In genomic region chr3:127589600-127590281, GRCh38 we compare ENCODE assay signal across 8 cellular contexts. TPM values are rescaled to one million over a fixed set of nuclear protein-coding genes. Genes with fewer than 3 reads are reported as not detected.
DNase-seq lines count a peak whose midpoint lies in the region; ATAC-seq, FAIRE-seq and TF ChIP-seq lines count a peak whose summit lies in the region.

No MANE protein-coding gene starts in this region.

- no peak for TF ChIP-seq POLR2A in K562 (conservative IDR thresholded peaks at IDR 0.05)

- WGBS in K562 (ENCODE audit: insufficient coverage, low coverage, missing lambda C conversion rate) = 4% methylated on average over 19 of the region's 56 CpGs

- in situ Hi-C loops in K562 (cut with MboI) = no loop called here

- H3K27me3 ChIP-seq in BE2C (no peaks in the 10 kb centered on the region), Karpas-422 (ENCODE audit: low read length) (no peaks in the 10 kb centered on the region), K562 (ENCODE audit: control insufficient read depth in 2 of 2, insufficient read depth in 2 of 2, low read length in 2 of 2) (no peaks in the 10 kb centered on the region), keratinocyte (ENCODE audit: control insufficient read depth, extremely low read depth, insufficient read depth, low read length) (no peaks in the 10 kb centered on the region)

- H4K20me1 ChIP-seq in Karpas-422 (ENCODE audit: insufficient read depth, low read depth, low read length) (peaks cover 7% of the 10 kb centered on the region; the same call in 1 of the 2 replicates), K562 (replicated peaks; ENCODE audit: control insufficient read depth, insufficient read depth, low read length) (peaks cover 9% of the 10 kb centered on the region), keratinocyte (ENCODE audit: control insufficient read depth, extremely low read depth, insufficient read depth, low read length) (peaks cover 10% of the 10 kb centered on the region)

- peaks cover 59% of the 10 kb centered on the region for H3K79me2 ChIP-seq in Karpas-422 (ENCODE audit: low read length)
- peaks cover 48% of the 10 kb centered on the region for H3K79me2 ChIP-seq in K562 (ENCODE audit: control insufficient read depth, insufficient read depth, low read length)
- H3K79me2 ChIP-seq in keratinocyte (ENCODE audit: control insufficient read depth, insufficient read depth, low read length) = peaks cover 52% of the 10 kb centered on the region

- TSS peak; percentile 33 for BruUV-seq in K562 (replicated peaks; lab: Mats Ljungman, UMichigan)

- CTCF ChIA-PET in K562 (lab: Yijun Ruan, JAX; ENCODE audit: low intra/inter-chr PET ratio) = no interaction called here

- H3K36me3 ChIP-seq in BE2C (peaks cover 3% of the 10 kb centered on the region), Karpas-422 (ENCODE audit: insufficient read depth, low read length) (no peaks in the 10 kb centered on the region), K562 (ENCODE audit: control insufficient read depth, insufficient read depth, low read length) (no peaks in the 10 kb centered on the region), keratinocyte (ENCODE audit: control insufficient read depth in 2 of 2, extremely low read depth in 1 of 2, insufficient read depth in 2 of 2, low read length in 2 of 2) (peaks cover 4 to 5% of the 10 kb centered on the region in 2 experiments)

- H3K27ac ChIP-seq in Karpas-422 (ENCODE audit: low read length) (peak overlapping the region; percentile 44), K562 (ENCODE audit: extremely low read depth, low read depth, low read length) (peak overlapping the region; percentile 84), keratinocyte (ENCODE audit: control insufficient read depth, insufficient read depth, low read length) (peak overlapping the region; percentile 96)

- H3K4me3 Mint-ChIP-seq in stimulated activated effector memory CD8-positive, alpha-beta T cell treated with anti-CD3 and anti-CD28 coated beads, Interleukin-12 subunit alpha, Interleukin-12 subunit beta, amount 100 ng/mL, for 72 hours = peak overlapping the region; percentile 80

- no peak for TF ChIP-seq CTCF in BE2C (IDR thresholded peaks at IDR 0.05; ENCODE audit: low read depth, low read length)
- TF ChIP-seq CTCF in K562 (IDR thresholded peaks at IDR 0.05 in 2 of 3, conservative IDR thresholded peaks at IDR 0.05 in 1 of 3; ENCODE audit: insufficient read depth in 2 of 3, low read depth in 1 of 3, low read length in 3 of 3) = no peak
- TF ChIP-seq CTCF in keratinocyte (optimal IDR thresholded peaks at IDR 0.05 in 1 of 3, IDR thresholded peaks at IDR 0.05 in 1 of 3, conservative IDR thresholded peaks at IDR 0.05 in 1 of 3; ENCODE audit: extremely low read depth in 1 of 3, insufficient read depth in 2 of 3, low read length in 3 of 3) = no peak

- FAIRE-seq in K562 (lab: Jason Lieb, UNC) = no peak
- no peak for FAIRE-seq in keratinocyte (lab: Jason Lieb, UNC)

- POLR2A ChIA-PET in K562 (lab: Yijun Ruan, JAX) = interaction anchor here (0.8 to 1.6 kb wide), 3 partner anchors 8 to 46 kb away, joined by 3 to 4 read pairs (median 3); partner anchors contain the start of gene MCM2

- peak; percentile 6 for ATAC-seq in GM19395 (IDR thresholded peaks at IDR 0.05; ENCODE audit: unreplicated experiment)
- peak; percentile 13 for ATAC-seq in K562
- ATAC-seq in stimulated activated effector memory CD8-positive, alpha-beta T cell treated with anti-CD3 and anti-CD28 coated beads, Interleukin-12 subunit alpha, Interleukin-12 subunit beta, amount 100 ng/mL, for 72 hours = peak; percentile 1
- no peak for ATAC-seq in HG03565 (IDR thresholded peaks at IDR 0.05; ENCODE audit: unreplicated experiment)

- intact Hi-C loops in K562 (cut with micrococcal nuclease) = no loop called here

- TF ChIP-seq EP300 in K562 (IDR thresholded peaks at IDR 0.05; ENCODE audit: low read length) = no peak

- no peaks in the 10 kb centered on the region for H3K9me3 Mint-ChIP-seq in stimulated activated effector memory CD8-positive, alpha-beta T cell treated with anti-CD3 and anti-CD28 coated beads, Interleukin-12 subunit alpha, Interleukin-12 subunit beta, amount 100 ng/mL, for 72 hours

- no peak for TF ChIP-seq RAD21 in K562 (CRISPR knock-in tag; conservative IDR thresholded peaks at IDR 0.05 in 1 of 2, IDR thresholded peaks at IDR 0.05 in 1 of 2)

- H3K4me1 ChIP-seq in BE2C = peaks cover 2% of the 10 kb centered on the region; the same call in 1 of the 2 replicates
- H3K4me1 ChIP-seq in Karpas-422 (ENCODE audit: low read length) = peaks cover 37% of the 10 kb centered on the region
- peaks cover 48 to 62% of the 10 kb centered on the region in 2 experiments; a peak in 4 of 5 replicates for H3K4me1 ChIP-seq in K562 (replicated peaks in 1 of 2; ENCODE audit: control insufficient read depth in 2 of 2, insufficient read depth in 2 of 2, low read length in 2 of 2)
- H3K4me1 ChIP-seq in keratinocyte (ENCODE audit: control insufficient read depth, extremely low read depth, insufficient read depth, low read length) = peaks cover 26% of the 10 kb centered on the region

- peaks cover 7% of the 10 kb centered on the region for H3K36me3 Mint-ChIP-seq in stimulated activated effector memory CD8-positive, alpha-beta T cell treated with anti-CD3 and anti-CD28 coated beads, Interleukin-12 subunit alpha, Interleukin-12 subunit beta, amount 100 ng/mL, for 72 hours

- H3K4me3 ChIP-seq in BE2C (ENCODE audit: low read depth, low read length) = peak overlapping the region; percentile 80
- H3K4me3 ChIP-seq in Karpas-422 (ENCODE audit: low read length) = peak overlapping the region; percentile 99
- H3K4me3 ChIP-seq in K562 = peak overlapping the region; percentile 72
- H3K4me3 ChIP-seq in keratinocyte (ENCODE audit: control insufficient read depth in 2 of 3, extremely low read depth in 1 of 3, insufficient read depth in 2 of 3, low read depth in 1 of 3, low read length in 3 of 3) = peak overlapping the region; percentile 79 to 87 (median 87)

- dilution Hi-C loops in keratinocyte (cut with MboI; ENCODE audit: extremely low pct_ligation_motif_present, low sequenced_read_pairs) = no loop called here

- H3K4me1 Mint-ChIP-seq in stimulated activated effector memory CD8-positive, alpha-beta T cell treated with anti-CD3 and anti-CD28 coated beads, Interleukin-12 subunit alpha, Interleukin-12 subunit beta, amount 100 ng/mL, for 72 hours = peaks cover 41% of the 10 kb centered on the region

- peaks cover 4% of the 10 kb centered on the region for H3K9me1 ChIP-seq in K562 (ENCODE audit: control insufficient read depth, insufficient read depth, low read length)
- H3K9me1 ChIP-seq in keratinocyte (ENCODE audit: control insufficient read depth, extremely low read depth, insufficient read depth, low read length) = no peaks in the 10 kb centered on the region

- no peaks in the 10 kb centered on the region for H3K9me3 ChIP-seq in BE2C
- no peaks in the 10 kb centered on the region for H3K9me3 ChIP-seq in Karpas-422 (ENCODE audit: low read length)
- H3K9me3 ChIP-seq in K562 (replicated peaks; ENCODE audit: control insufficient read depth, insufficient read depth, low read depth, low read length) = no peaks in the 10 kb centered on the region
- no peaks in the 10 kb centered on the region for H3K9me3 ChIP-seq in keratinocyte (ENCODE audit: control insufficient read depth, low read depth, low read length)

- H2AFZ ChIP-seq in Karpas-422 (ENCODE audit: low read length) (no peak overlapping the region), K562 (ENCODE audit: low read depth, low read length) (peak overlapping the region; percentile 74), keratinocyte (ENCODE audit: control insufficient read depth, low read length) (no peak overlapping the region)

- H3K4me2 ChIP-seq in Karpas-422 (ENCODE audit: low read depth, low read length, poor library complexity, severe bottlenecking) (peak overlapping the region; percentile 79), K562 (ENCODE audit: insufficient read depth, low read length) (peak overlapping the region; percentile 81), keratinocyte (ENCODE audit: control insufficient read depth, extremely low read depth, insufficient read depth, low read depth, low read length) (peak overlapping the region; percentile 97)

- DNase-seq in BE2C (no peak), Karpas-422 (peak; percentile 61), K562 (ENCODE audit: extremely low read depth in 1 of 4, low spot score in 3 of 4) (peak in 1 of 4 experiments; percentile 20), keratinocyte (ENCODE audit: low read depth, low spot score) (no peak), RKO (ENCODE audit: low spot score) (no peak)
- peak in 1 of 2 donors; percentile 69 for DNase-seq in stimulated activated effector memory CD8-positive, alpha-beta T cell treated with anti-CD3 and anti-CD28 coated beads, Interleukin-12 subunit alpha, Interleukin-12 subunit beta, amount 100 ng/mL, for 72 hours (ENCODE audit: low spot score in 2 of 2)

- H3K27ac Mint-ChIP-seq in stimulated activated effector memory CD8-positive, alpha-beta T cell treated with anti-CD3 and anti-CD28 coated beads, Interleukin-12 subunit alpha, Interleukin-12 subunit beta, amount 100 ng/mL, for 72 hours = peak overlapping the region; percentile 92

- no peaks in the 10 kb centered on the region for H3K9me2 ChIP-seq in Karpas-422 (replicated peaks; ENCODE audit: insufficient read depth, low read length)

- H3K9ac ChIP-seq in Karpas-422 (ENCODE audit: low read length) (peak overlapping the region; percentile 95), K562 (ENCODE audit: insufficient read depth in 1 of 2, low read depth in 2 of 2, low read length in 2 of 2) (peak overlapping the region; percentile 77 to 99), keratinocyte (ENCODE audit: control insufficient read depth, extremely low read depth, insufficient read depth, low read length) (peak overlapping the region; percentile 94)

RNA-seq across cellular contexts. Expression of gene TPRA1, which starts 0.8 kb away (rescaled TPM):
- polyA plus RNA-seq in BE2C (2012; ENCODE audit: insufficient read depth, insufficient read length, low read depth) = 64.6 TPM
- total RNA-seq in Karpas-422 (2014; rRNA removed; shearing (Covaris generic); ENCODE audit: low replicate concordance) = 34.7 and 36.9 TPM in 2 replicates
- total RNA-seq in K562 (2011; cell fraction: chromatin; rRNA removed; ENCODE audit: low replicate concordance) = 9.3 and 35.1 TPM in 2 replicates
- total RNA-seq in K562 (2011; cell fraction: nucleolus; rRNA removed) = 40.4 and 44.2 TPM in 2 replicates
- total RNA-seq in K562 (2011; cell fraction: nucleoplasm; rRNA removed) = 25.4 and 30.3 TPM in 2 replicates
- total RNA-seq in K562 (2014; rRNA removed) (18.6 and 23.2 TPM in 2 replicates), K562 (2014; rRNA removed; fragmentation: Illumina TruSeq; extraction: Trizol) (3.7 and 7.3 TPM in 2 replicates), K562 (2015; rRNA removed; fragmentation: Illumina TruSeq; extraction: Trizol) (9.2 and 10.3 TPM in 2 replicates), K562 (2021) (19.4 and 21.5 TPM in 2 replicates)
- polyA plus RNA-seq in K562 (2011; rRNA removed) (13.9 and 18.2 TPM in 2 replicates), K562 (2014; fragmentation: Illumina TruSeq; extraction: Trizol) (11.1 and 13.2 TPM in 2 replicates), K562 (2014; fragmentation: Nextera tagmentation; extraction: Ambion mirVana) (1 to 10 TPM in 1 of 2 experiments, under 1 TPM in 1; 0.66 to 1.4 TPM), K562 (2014; rRNA removed) (16.7 and 19.5 TPM in 2 replicates), keratinocyte (22.2 to 43.5 TPM (median 23.7 TPM) in 3 replicates)
- polyA plus RNA-seq in K562 (2011; cell fraction: cytosol; rRNA removed) = 26.2 and 45.0 TPM in 2 replicates
- polyA plus RNA-seq in K562 (2011; cell fraction: nucleus; rRNA removed) = 43.6 and 57.3 TPM in 2 replicates
- 14.2 and 17.5 TPM in 2 replicates for polyA plus RNA-seq in K562 (2012)
- polyA minus RNA-seq in K562 (2011; rRNA and poly(A)+ RNA removed) = 7.6 and 11.4 TPM in 2 replicates
- polyA minus RNA-seq in K562 (2011; cell fraction: cytosol; rRNA and poly(A)+ RNA removed) = 9.7 and 14.2 TPM in 2 replicates
- polyA minus RNA-seq in K562 (2011; cell fraction: nucleus; rRNA and poly(A)+ RNA removed) = 9.0 and 15.6 TPM in 2 replicates
- polyA plus RNA-seq in keratinocyte (2011; ENCODE audit: low read depth) = 4.2 TPM
- polyA plus RNA-seq in keratinocyte (2011; cell fraction: cytosol; rRNA removed) = 20.7 and 28.7 TPM in 2 replicates
- 42.7 and 50.1 TPM in 2 replicates for polyA plus RNA-seq in keratinocyte (2011; cell fraction: nucleus; rRNA removed)
- polyA plus RNA-seq in keratinocyte (2012; ENCODE audit: low replicate concordance) = 23.9 and 46.1 TPM in 2 replicates
- 26.4 to 61.1 TPM (median 51.2 TPM) in 3 replicates for polyA minus RNA-seq in keratinocyte
- polyA minus RNA-seq in keratinocyte (2011; cell fraction: cytosol; rRNA and poly(A)+ RNA removed) = 47.6 TPM
- polyA minus RNA-seq in keratinocyte (2011; cell fraction: nucleus; rRNA and poly(A)+ RNA removed) = 25.0 and 27.0 TPM in 2 replicates

RNA-seq across cellular contexts. Expression of gene MCM2, which starts 8.5 kb away (rescaled TPM):
- 39.5 TPM for polyA plus RNA-seq in BE2C (2012; ENCODE audit: insufficient read depth, insufficient read length, low read depth)
- total RNA-seq in Karpas-422 (2014; rRNA removed; shearing (Covaris generic); ENCODE audit: low replicate concordance) = 43.7 and 79.2 TPM in 2 replicates
- 47.8 and 103 TPM in 2 replicates for total RNA-seq in K562 (2011; cell fraction: chromatin; rRNA removed; ENCODE audit: low replicate concordance)
- 73.3 and 75.2 TPM in 2 replicates for total RNA-seq in K562 (2011; cell fraction: nucleolus; rRNA removed)
- total RNA-seq in K562 (2011; cell fraction: nucleoplasm; rRNA removed) = 58.3 and 58.7 TPM in 2 replicates
- total RNA-seq in K562 (2014; rRNA removed) (114 and 127 TPM in 2 replicates), K562 (2014; rRNA removed; fragmentation: Illumina TruSeq; extraction: Trizol) (42.8 and 53.3 TPM in 2 replicates), K562 (2015; rRNA removed; fragmentation: Illumina TruSeq; extraction: Trizol) (74.8 and 78.4 TPM in 2 replicates), K562 (2021) (132 and 139 TPM in 2 replicates)
- polyA plus RNA-seq in K562 (2011; rRNA removed) (85.3 and 107 TPM in 2 replicates), K562 (2014; fragmentation: Illumina TruSeq; extraction: Trizol) (67.5 and 83.1 TPM in 2 replicates), K562 (2014; fragmentation: Nextera tagmentation; extraction: Ambion mirVana) (1 to 10 TPM; 5.8 to 5.9 TPM), K562 (2014; rRNA removed) (76.5 and 83.7 TPM in 2 replicates), keratinocyte (9.4 to 24.0 TPM (median 18.3 TPM) in 3 replicates)
- 111 and 139 TPM in 2 replicates for polyA plus RNA-seq in K562 (2011; cell fraction: cytosol; rRNA removed)
- 97.8 and 104 TPM in 2 replicates for polyA plus RNA-seq in K562 (2011; cell fraction: nucleus; rRNA removed)
- 69.7 and 85.9 TPM in 2 replicates for polyA plus RNA-seq in K562 (2012)
- 93.0 and 140 TPM in 2 replicates for polyA minus RNA-seq in K562 (2011; rRNA and poly(A)+ RNA removed)
- polyA minus RNA-seq in K562 (2011; cell fraction: cytosol; rRNA and poly(A)+ RNA removed) = 127 and 131 TPM in 2 replicates
- 35.5 and 49.1 TPM in 2 replicates for polyA minus RNA-seq in K562 (2011; cell fraction: nucleus; rRNA and poly(A)+ RNA removed)
- 0.90 TPM for polyA plus RNA-seq in keratinocyte (2011; ENCODE audit: low read depth)
- 8.0 and 9.9 TPM in 2 replicates for polyA plus RNA-seq in keratinocyte (2011; cell fraction: cytosol; rRNA removed)
- polyA plus RNA-seq in keratinocyte (2011; cell fraction: nucleus; rRNA removed) = 13.3 and 14.7 TPM in 2 replicates
- 1.0 and 20.8 TPM in 2 replicates for polyA plus RNA-seq in keratinocyte (2012; ENCODE audit: low replicate concordance)
- polyA minus RNA-seq in keratinocyte = 16.0 to 49.9 TPM (median 34.8 TPM) in 3 replicates
- 22.4 TPM for polyA minus RNA-seq in keratinocyte (2011; cell fraction: cytosol; rRNA and poly(A)+ RNA removed)
- 10.8 and 10.9 TPM in 2 replicates for polyA minus RNA-seq in keratinocyte (2011; cell fraction: nucleus; rRNA and poly(A)+ RNA removed)

RNA-seq across cellular contexts. Expression of gene PODXL2, which starts 39.2 kb away (rescaled TPM):
- 145 TPM for polyA plus RNA-seq in BE2C (2012; ENCODE audit: insufficient read depth, insufficient read length, low read depth)
- 30.9 and 62.1 TPM in 2 replicates for total RNA-seq in Karpas-422 (2014; rRNA removed; shearing (Covaris generic); ENCODE audit: low replicate concordance)
- total RNA-seq in K562 (2011; cell fraction: chromatin; rRNA removed; ENCODE audit: low replicate concordance) = 17.2 and 34.9 TPM in 2 replicates
- total RNA-seq in K562 (2011; cell fraction: nucleolus; rRNA removed) = 47.0 and 49.4 TPM in 2 replicates
- total RNA-seq in K562 (2011; cell fraction: nucleoplasm; rRNA removed) = 23.7 and 31.7 TPM in 2 replicates
- 52.5 and 59.1 TPM in 2 replicates for total RNA-seq in K562 (2014; rRNA removed)
- 16.1 TPM in 2 replicates for total RNA-seq in K562 (2014; rRNA removed; fragmentation: Illumina TruSeq; extraction: Trizol)
- total RNA-seq in K562 (2015; rRNA removed; fragmentation: Illumina TruSeq; extraction: Trizol) = 21.9 and 22.3 TPM in 2 replicates
- total RNA-seq in K562 (2021) = 39.6 and 42.4 TPM in 2 replicates
- 19.2 and 20.3 TPM in 2 replicates for polyA plus RNA-seq in K562 (2011; rRNA removed)
- 19.5 and 45.6 TPM in 2 replicates for polyA plus RNA-seq in K562 (2011; cell fraction: cytosol; rRNA removed)
- 22.1 and 37.7 TPM in 2 replicates for polyA plus RNA-seq in K562 (2011; cell fraction: nucleus; rRNA removed)
- 18.9 and 20.5 TPM in 2 replicates for polyA plus RNA-seq in K562 (2012)
- polyA plus RNA-seq in K562 (2014; fragmentation: Illumina TruSeq; extraction: Trizol) = 22.1 and 27.7 TPM in 2 replicates
- under 1 TPM; 0.03 to 0.07 TPM for polyA plus RNA-seq in K562 (2014; fragmentation: Nextera tagmentation; extraction: Ambion mirVana)
- 49.0 and 50.3 TPM in 2 replicates for polyA plus RNA-seq in K562 (2014; rRNA removed)
- 12.9 and 14.7 TPM in 2 replicates for polyA minus RNA-seq in K562 (2011; rRNA and poly(A)+ RNA removed)
- polyA minus RNA-seq in K562 (2011; cell fraction: cytosol; rRNA and poly(A)+ RNA removed) = 16.8 and 18.6 TPM in 2 replicates
- polyA minus RNA-seq in K562 (2011; cell fraction: nucleus; rRNA and poly(A)+ RNA removed) = 9.6 and 11.8 TPM in 2 replicates
- polyA plus RNA-seq in keratinocyte = 1.3 to 2.4 TPM (median 1.6 TPM) in 3 replicates
- polyA plus RNA-seq in keratinocyte (2011; ENCODE audit: low read depth) = 1.6 TPM
- 1.2 and 1.9 TPM in 2 replicates for polyA plus RNA-seq in keratinocyte (2011; cell fraction: cytosol; rRNA removed)
- polyA plus RNA-seq in keratinocyte (2011; cell fraction: nucleus; rRNA removed) = 2.9 and 3.7 TPM in 2 replicates
- 1.2 and 1.5 TPM in 2 replicates for polyA plus RNA-seq in keratinocyte (2012; ENCODE audit: low replicate concordance)
- polyA minus RNA-seq in keratinocyte = 1.5 to 2.1 TPM in 2 of 3 replicates, not detected in the other
- 3.3 TPM for polyA minus RNA-seq in keratinocyte (2011; cell fraction: cytosol; rRNA and poly(A)+ RNA removed)
- polyA minus RNA-seq in keratinocyte (2011; cell fraction: nucleus; rRNA and poly(A)+ RNA removed) = 2.4 and 2.9 TPM in 2 replicates

Comparison
In these comparisons a context has a peak if more than half of its experiments do, and no peak if none do; other contexts are left out.
1. H3K27ac ChIP-seq: peak in every context shown above with its lines; median percentile 96 in keratinocyte; 84 in K562; 44 in Karpas-422.